8 cellular contexts compared by ENCODE assay signal in genomic region chr5:96661101-96661840, GRCh38. TPM values are rescaled to one million over a fixed set of nuclear protein-coding genes. Genes with fewer than 3 reads are reported as not detected.
A peak's percentile ranks its signal among the peaks of the same experiment; 100 is the strongest.
DNase-seq lines count a peak whose midpoint lies in the region; ATAC-seq and TF ChIP-seq lines count a peak whose summit lies in the region.

No MANE protein-coding gene starts in this region.

- DNase-seq in GM13977 (ENCODE audit: low spot score) (peak; percentile 59), Panc1 (ENCODE audit: low read depth, low spot score) (no peak), adrenal gland (peak in 6 of 7 donors; percentile 22 to 55 (median 28)), iPS DF 6.9 (ENCODE audit: low read depth, low spot score) (no peak), skeletal muscle cell (ENCODE audit: low read depth) (no peak), GOT3 (lab: John Stamatoyannopoulos, UW) (no peak)

- peaks cover 19% of the 10 kb centered on the region; the same call in 1 of the 2 replicates for H3K4me1 ChIP-seq in Panc1 (ENCODE audit: control insufficient read depth, insufficient read depth, low read length)
- peaks cover 8 to 21% of the 10 kb centered on the region in 2 donors for H3K4me1 ChIP-seq in adrenal gland (replicated peaks in 1 of 2)
- H3K4me1 ChIP-seq in iPS DF 6.9 (ENCODE audit: control insufficient read depth, insufficient read depth, low read length): no peaks in the 10 kb centered on the region

- in situ Hi-C loops in GM13977 (cut with MboI; ENCODE audit: low pct_unique_long_range_greater_than_20kb, low sequenced_read_pairs, unreplicated experiment) (no loop called here), Panc1 (cut with HindIII; ENCODE audit: low pct_unique_long_range_greater_than_20kb, low sequenced_read_pairs) (no loop called here)

- no peak for TF ChIP-seq POLR2A in adrenal gland (IDR thresholded peaks at IDR 0.05)

- H3K36me3 ChIP-seq in Panc1 (ENCODE audit: control insufficient read depth, insufficient read depth, low read length) (no peaks in the 10 kb centered on the region; the same call in 1 of the 2 replicates), adrenal gland (replicated peaks in 1 of 2) (no peaks in the 10 kb centered on the region), iPS DF 6.9 (ENCODE audit: control insufficient read depth, insufficient read depth, low read length) (no peaks in the 10 kb centered on the region)

- intact Hi-C loops in Panc1 (cut with micrococcal nuclease; ENCODE audit: unreplicated experiment): no loop called here
- intact Hi-C loops in adrenal gland (cut with DNase I): no loop called here

- CTCF ChIA-PET in Panc1 (lab: Charles Lee): interaction anchor here (0.6 kb wide), 1 partner anchor 325 kb away, joined by 4 read pairs; no protein-coding TSS in a partner anchor

- peak overlapping the region; percentile 67 to 90 for H3K4me3 ChIP-seq in Panc1 (ENCODE audit: low read depth in 2 of 2, low read length in 2 of 2)
- H3K4me3 ChIP-seq in adrenal gland: peak overlapping the region in 3 of 4 donors; percentile 28 to 96 (median 86)
- peak overlapping the region; percentile 86; the same call in 1 of the 2 replicates for H3K4me3 ChIP-seq in iPS DF 6.9 (ENCODE audit: low read length)
- H3K4me3 ChIP-seq in skeletal muscle cell (ENCODE audit: low read depth, low read length): peak overlapping the region; percentile 89

- ATAC-seq in HG02870 (IDR thresholded peaks at IDR 0.05; ENCODE audit: unreplicated experiment) (peak; percentile 26), Panc1 (no peak), GM18861 (IDR thresholded peaks at IDR 0.05; ENCODE audit: unreplicated experiment) (no peak)

- no peaks in the 10 kb centered on the region for H3K9me3 ChIP-seq in Panc1 (ENCODE audit: control insufficient read depth, insufficient read depth, low read depth, low read length)
- H3K9me3 ChIP-seq in adrenal gland (replicated peaks in 1 of 3): no peaks in the 10 kb centered on the region
- no peaks in the 10 kb centered on the region for H3K9me3 ChIP-seq in iPS DF 6.9 (ENCODE audit: control insufficient read depth, insufficient read depth, low read length)

- H3K27ac ChIP-seq in Panc1 (ENCODE audit: low read length): peak overlapping the region; percentile 94
- H3K27ac ChIP-seq in adrenal gland: peak overlapping the region; percentile 96 to 99 (median 96)
- H3K27ac ChIP-seq in iPS DF 6.9 (ENCODE audit: low read length): no peak overlapping the region

- no peak for TF ChIP-seq CTCF in GM13977 (IDR thresholded peaks at IDR 0.05; ENCODE audit: extremely low read depth, insufficient read depth, missing control alignments)
- TF ChIP-seq CTCF in Panc1 (IDR thresholded peaks at IDR 0.05): no peak
- TF ChIP-seq CTCF in adrenal gland (IDR thresholded peaks at IDR 0.05): no peak

- POLR2A ChIA-PET in Panc1 (lab: Charles Lee): interaction anchor here (0.6 kb wide), 2 partner anchors 388 to 717 kb away, joined by 3 to 5 read pairs; no protein-coding TSS in a partner anchor

- no peaks in the 10 kb centered on the region; the same call in 1 of the 2 replicates for H3K27me3 ChIP-seq in Panc1 (ENCODE audit: control insufficient read depth, insufficient read depth, low read length)
- H3K27me3 ChIP-seq in adrenal gland: no peaks in the 10 kb centered on the region
- peaks cover 4% of the 10 kb centered on the region; the same call in 1 of the 2 replicates for H3K27me3 ChIP-seq in iPS DF 6.9 (ENCODE audit: control insufficient read depth, insufficient read depth, low read length)

- BruUV-seq in Panc1 (replicated peaks; lab: Mats Ljungman, UMichigan): TSS peak; percentile 88

- 3 to 23% (median 10%) methylated on average over 18 to 20 of the region's 20 CpGs for WGBS in adrenal gland, 4 donors
- no CpG with 5 or more reads among the region's 20 CpGs for WGBS in iPS DF 6.9 (ENCODE audit: insufficient coverage, insufficient read length)

RNA-seq across cellular contexts. Expression of gene CAST, which starts 0.9 kb away (rescaled TPM):
- total RNA-seq in Panc1 (2021; ENCODE audit: unreplicated experiment) (212 TPM), adrenal gland (100 to 1,000 TPM; 130 to 229 (median 185) TPM)
- polyA plus RNA-seq in Panc1 (2012; ENCODE audit: insufficient read length): 97.4 TPM
- 100 to 1,000 TPM in 1 of 3 donors, 10 to 100 TPM in 2; 54.3 to 329 (median 81.6) TPM for polyA plus RNA-seq in adrenal gland

Comparison
In these comparisons a context has a peak if more than half of its experiments do, and no peak if none do; other contexts are left out.
1. DNase-seq: peak in GM13977 (single experiment) and adrenal gland (6 of 7); none in Panc1 (single experiment), iPS DF 6.9 (single experiment), skeletal muscle cell (single experiment) and GOT3 (single experiment).
2. Peak in every context shown above with its lines, with median percentiles within 50 percentile points of each other: H3K4me3 ChIP-seq.